Comparison of ENCODE assay signal across 8 cellular contexts in the genomic region with DNA sequence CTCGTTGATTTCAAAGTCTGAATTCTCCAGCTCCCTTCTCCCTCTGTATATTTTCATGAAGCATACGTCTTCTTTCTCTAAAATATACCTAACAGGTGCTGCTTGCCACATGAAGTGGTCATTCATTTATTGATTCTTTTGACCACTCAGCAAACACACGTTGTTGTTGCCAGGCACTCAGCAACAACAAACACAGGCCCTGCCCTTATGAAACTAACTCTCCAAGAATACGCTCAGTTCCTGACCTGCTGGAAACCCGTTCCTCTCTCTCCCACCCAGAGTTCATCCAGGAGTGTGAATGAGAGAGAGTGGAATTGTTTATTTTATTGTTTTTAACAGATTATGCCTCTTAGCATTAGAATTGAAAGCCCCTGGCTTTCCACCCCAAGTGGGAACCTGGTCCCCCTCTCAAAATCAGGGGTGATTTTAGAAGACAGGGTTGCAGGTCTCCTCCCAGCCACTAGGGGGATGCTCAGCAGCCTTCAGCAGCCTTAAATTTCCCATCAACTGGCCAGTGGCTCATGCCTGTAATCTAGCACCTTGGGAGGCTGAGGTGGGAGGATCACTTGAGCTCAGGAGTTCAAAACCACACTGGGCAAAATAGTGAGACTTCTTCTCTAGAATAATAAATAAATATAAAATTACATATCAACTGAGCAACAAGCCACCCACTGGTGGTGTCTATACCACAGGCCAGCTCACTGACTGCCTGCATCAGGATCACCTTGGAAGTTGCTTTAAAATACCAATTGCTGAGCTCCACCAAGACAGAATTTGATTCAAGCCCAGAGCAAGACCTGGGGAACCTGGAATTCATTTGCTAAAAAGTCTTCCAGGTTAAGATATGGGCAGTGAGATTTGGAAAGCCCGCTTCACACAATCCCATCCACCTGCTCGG.
DNase-seq lines count a peak whose midpoint lies in the region; ATAC-seq and TF ChIP-seq lines count a peak whose summit lies in the region.

No MANE protein-coding gene starts in this region.

- no peak overlapping the region for H3K27ac Mint-ChIP-seq in nephron progenitor cell

- H3K4me1 Mint-ChIP-seq in nephron progenitor cell, result peaks cover 10% of the 10 kb centered on the region

- TF ChIP-seq CTCF in NB4 (IDR thresholded peaks at IDR 0.05; ENCODE audit: low read depth, low read length), result peak; percentile 72
- TF ChIP-seq CTCF in ascending aorta (IDR thresholded peaks at IDR 0.05), result peak in 2 of 3 experiments; percentile 24 to 50
- peak; percentile 72 for TF ChIP-seq CTCF in nephron progenitor cell (IDR thresholded peaks at IDR 0.05)

- no peaks in the 10 kb centered on the region for H3K36me3 Mint-ChIP-seq in nephron progenitor cell (ENCODE audit: low read depth)

- TF ChIP-seq POLR2A in NB4 (IDR thresholded peaks at IDR 0.05; ENCODE audit: extremely low read depth, insufficient read length), result no peak

- H3K9me3 ChIP-seq in ascending aorta, result no peaks in the 10 kb centered on the region

- H3K36me3 ChIP-seq in ascending aorta, result no peaks in the 10 kb centered on the region

- no peak overlapping the region for H3K27ac ChIP-seq in ascending aorta

- intact Hi-C loops in ascending aorta (cut with DNase I), result no loop called here

- H3K4me3 Mint-ChIP-seq in nephron progenitor cell, result no peak overlapping the region

- ATAC-seq in GM18520 (IDR thresholded peaks at IDR 0.05; ENCODE audit: unreplicated experiment), result no peak

- H3K4me1 ChIP-seq in ascending aorta, result no peaks in the 10 kb centered on the region

- peak; percentile 5 for DNase-seq in activated naive CD4-positive, alpha-beta T cell treated with Interleukin-2 at 50 U/mL for 16 hours
- no peak for DNase-seq in activated naive CD4-positive, alpha-beta T cell treated with anti-CD3 and anti-CD28 coated beads, Interleukin-2, amount 50 U/mL, for 16 hours
- DNase-seq in NB4 (ENCODE audit: low read depth) (peak; percentile 12), ascending aorta (ENCODE audit: low spot score in 2 of 2) (no peak), nephron progenitor cell (peak; percentile 34), activated gamma-delta T cell (lab: John Stamatoyannopoulos, UW) (no peak), middle frontal gyrus (ENCODE audit: extremely low spot score, low spot score) (no peak)

- H3K4me3 ChIP-seq in NB4 (ENCODE audit: low read depth, low read length) (no peak overlapping the region), ascending aorta (no peak overlapping the region)

- H3K27me3 Mint-ChIP-seq in nephron progenitor cell (ENCODE audit: low read depth, poor library complexity), result peaks cover 50% of the 10 kb centered on the region

- H3K27me3 ChIP-seq in ascending aorta, result no peaks in the 10 kb centered on the region

- H3K9me3 Mint-ChIP-seq in nephron progenitor cell, result no peaks in the 10 kb centered on the region

Comparison
In these comparisons a context has a peak if more than half of its experiments do, and no peak if none do; other contexts are left out.
1. DNase-seq: peak in activated naive CD4-positive, alpha-beta T cell treated with Interleukin-2 at 50 U/mL for 16 hours (single experiment), NB4 (single experiment) and nephron progenitor cell (single experiment); none in activated naive CD4-positive, alpha-beta T cell treated with anti-CD3 and anti-CD28 coated beads, Interleukin-2, amount 50 U/mL, for 16 hours (single experiment), ascending aorta (0 of 2), activated gamma-delta T cell (single experiment) and middle frontal gyrus (single experiment).
2. Peak in every context shown above with its lines, with median percentiles within 50 percentile points of each other: CTCF ChIP-seq.